7 cellular contexts compared by ENCODE assay signal in genomic region chr9:96853711-96854072, GRCh38.
DNase-seq lines count a peak whose midpoint lies in the region; ATAC-seq and TF ChIP-seq lines count a peak whose summit lies in the region.

No MANE protein-coding gene starts in this region.

- H3K4me2 ChIP-seq in OCI-LY1 (ENCODE audit: low read length): peak overlapping the region; percentile 73

- H3K9me2 ChIP-seq in OCI-LY1 (ENCODE audit: low read depth, low read length): no peaks in the 10 kb centered on the region

- peak overlapping the region; percentile 98 for H3K9ac ChIP-seq in OCI-LY1 (ENCODE audit: low read length)

- H3K9me3 ChIP-seq in OCI-LY1 (ENCODE audit: low read length) (peaks cover 19% of the 10 kb centered on the region), muscle layer of duodenum (ENCODE audit: control insufficient read depth in 1 of 2, low read length in 2 of 2) (no peaks in the 10 kb centered on the region)

- peaks cover 0 to 9% of the 10 kb centered on the region in 2 donors for H3K27me3 Mint-ChIP-seq in effector memory CD8-positive, alpha-beta T cell

- TF ChIP-seq CTCF in OCI-LY1 (IDR thresholded peaks at IDR 0.05; ENCODE audit: low read length): no peak

- peak overlapping the region; percentile 90 to 100 for H3K27ac Mint-ChIP-seq in effector memory CD8-positive, alpha-beta T cell

- H3K79me2 ChIP-seq in OCI-LY1 (ENCODE audit: insufficient read depth, low read length): peaks cover 29% of the 10 kb centered on the region

- H3K27ac ChIP-seq in OCI-LY1 (ENCODE audit: low read depth, low read length, poor library complexity, severe bottlenecking) (peak overlapping the region; percentile 29), muscle layer of duodenum (ENCODE audit: low read length) (peak overlapping the region; percentile 61)

- peaks cover 4% of the 10 kb centered on the region for H3K36me3 Mint-ChIP-seq in effector memory CD8-positive, alpha-beta T cell (ENCODE audit: insufficient read depth)

- no peak for DNase-seq in effector memory CD8-positive, alpha-beta T cell
- DNase-seq in HCEC 1CT (no peak), CD1c-positive myeloid dendritic cell (ENCODE audit: extremely low spot score) (no peak)

- H3K4me3 Mint-ChIP-seq in effector memory CD8-positive, alpha-beta T cell: peak overlapping the region; percentile 96 to 100

- no peaks in the 10 kb centered on the region for H3F3A ChIP-seq in OCI-LY1 (ENCODE audit: insufficient read depth, low read length)

- H3K4me1 ChIP-seq in OCI-LY1 (ENCODE audit: insufficient read depth, low read length, severe bottlenecking) (peaks cover 27% of the 10 kb centered on the region), muscle layer of duodenum (ENCODE audit: control insufficient read depth in 1 of 2, insufficient read depth in 2 of 2, low read length in 2 of 2) (peaks cover 10 to 20% of the 10 kb centered on the region in 2 donors)

- H3K4me1 Mint-ChIP-seq in effector memory CD8-positive, alpha-beta T cell (ENCODE audit: low read depth in 2 of 2): peaks cover 30 to 39% of the 10 kb centered on the region in 2 donors

- no peak overlapping the region for H2AFZ ChIP-seq in OCI-LY1 (ENCODE audit: low read length)

- H3K36me3 ChIP-seq in OCI-LY1 (ENCODE audit: insufficient read depth, low read length): peaks cover 38% of the 10 kb centered on the region
- no peaks in the 10 kb centered on the region for H3K36me3 ChIP-seq in muscle layer of duodenum (ENCODE audit: control insufficient read depth in 1 of 2, insufficient read depth in 2 of 2, low read length in 2 of 2)

- H4K20me1 ChIP-seq in OCI-LY1 (ENCODE audit: insufficient read depth, low read length): no peaks in the 10 kb centered on the region

- H3K9me3 Mint-ChIP-seq in effector memory CD8-positive, alpha-beta T cell: no peaks in the 10 kb centered on the region

- ATAC-seq in GM18867 (IDR thresholded peaks at IDR 0.05; ENCODE audit: unreplicated experiment) (peak; percentile 34), HG02610 (IDR thresholded peaks at IDR 0.05; ENCODE audit: unreplicated experiment) (peak; percentile 12)
- ATAC-seq in effector memory CD8-positive, alpha-beta T cell (replicated peaks): peak; percentile 24

- peak overlapping the region; percentile 90 for H3K4me3 ChIP-seq in OCI-LY1 (ENCODE audit: low read depth, low read length, poor library complexity, severe bottlenecking)
- H3K4me3 ChIP-seq in muscle layer of duodenum (ENCODE audit: low read depth in 1 of 2, low read length in 2 of 2): peak overlapping the region; percentile 82 to 90

- H3K27me3 ChIP-seq in OCI-LY1 (ENCODE audit: insufficient read depth, low read length): no peaks in the 10 kb centered on the region
- no peaks in the 10 kb centered on the region for H3K27me3 ChIP-seq in muscle layer of duodenum (ENCODE audit: low read depth, low read length)
